ENCODE assay signal across 28 cellular contexts in the genomic region with DNA sequence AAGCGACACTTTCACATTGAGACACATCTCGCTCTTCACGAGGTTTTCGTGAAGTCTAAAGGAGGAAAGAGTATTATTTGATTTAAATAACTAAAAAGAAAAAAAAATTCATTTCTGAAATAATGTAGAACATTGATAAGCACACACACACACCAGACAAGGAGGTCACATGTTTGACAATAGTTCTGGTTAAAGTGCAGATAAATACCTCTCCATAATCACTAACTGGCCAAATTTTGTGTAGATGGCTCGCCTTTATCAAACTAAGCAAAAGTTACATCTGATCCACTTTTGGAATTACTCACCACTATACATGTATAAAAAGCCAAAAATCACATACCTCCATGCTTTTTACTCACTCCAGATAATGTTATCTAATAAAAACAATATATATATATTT.
"Had no signal": no experiment of that assay in that cellular context is flagged by ENCODE, and none has a peak within 500 bp of the region (broad histone marks: within the 10 kb centered on the region; RNA-seq: fewer than 3 reads in every experiment).

No MANE protein-coding gene starts in this region.

- H2AFZ ChIP-seq: neural progenitor cell had no signal

- ATAC-seq: heart left ventricle; left ventricle myocardium superior; lower lobe of right lung; natural killer cell; right cardiac atrium; stimulated activated memory B cell treated with anti-CD40 and anti-IgM and Interleukin-4, amounts not matched to agents 10 μg/mL and 1 μg/mL and 100 μg/mL, for 72 hours; stimulated activated naive CD8-positive, alpha-beta T cell treated with anti-CD3 and anti-CD28 coated beads, Interleukin-15, amount 100 ng/mL, for 72 hours had no signal

- H3K36me3 ChIP-seq: ovary had no signal

- H3K9ac ChIP-seq: neural progenitor cell had no signal

- H3K4me3 ChIP-seq: heart left ventricle, lower lobe of right lung, neural progenitor cell, ovary, sigmoid colon, smooth muscle cell, tibial nerve, vagina had no signal

- H3K9me3 ChIP-seq: heart left ventricle, lower lobe of right lung, neutrophil, ovary, sigmoid colon, tibial nerve, vagina had no signal

- H3K4me2 ChIP-seq: neural progenitor cell, smooth muscle cell had no signal

- H3K27ac ChIP-seq: heart left ventricle, lower lobe of right lung, neural progenitor cell, neutrophil, ovary, sigmoid colon, tibial nerve, vagina had no signal

- DNase-seq: heart left ventricle; hypothalamus; immature natural killer cell; left ventricle myocardium superior; lower lobe of right lung; mammary epithelial cell; mesendoderm; naive B cell; natural killer cell; nephron progenitor cell; occipital lobe; ovary; retina; right cardiac atrium; sigmoid colon; stimulated activated CD4-positive, alpha-beta T cell treated with anti-CD3 and anti-CD28 coated beads, Interleukin-1b, Interleukin-23, amount 100 ng/mL, for 48 hours; stimulated activated CD4-positive, alpha-beta T cell treated with anti-CD3 and anti-CD28 coated beads, Interleukin-2, amount 100 ng/mL, for 48 hours; stimulated activated CD4-positive, alpha-beta T cell treated with anti-CD3 and anti-CD28 coated beads, Interleukin-4, amount 100 ng/mL, for 4 hours; stimulated activated CD8-positive, alpha-beta memory T cell treated with anti-CD3 and anti-CD28 coated beads, Interleukin-4, amount 100 ng/mL, for 48 hours; stimulated activated naive CD4-positive, alpha-beta T cell treated with Interleukin-2 at 50 U/mL for 16 hours; stimulated activated naive CD8-positive, alpha-beta T cell treated with anti-CD3 and anti-CD28 coated beads, Interleukin-15, amount 100 ng/mL, for 72 hours; substantia nigra had no signal

- H3K27me3 ChIP-seq: heart left ventricle, neural progenitor cell, neutrophil, ovary, sigmoid colon, tibial nerve, vagina had no signal

- H3K4me1 ChIP-seq: lower lobe of right lung, neural progenitor cell, sigmoid colon, vagina had no signal
